Comparison of ENCODE assay signal across 1 cellular context in the genomic region with DNA sequence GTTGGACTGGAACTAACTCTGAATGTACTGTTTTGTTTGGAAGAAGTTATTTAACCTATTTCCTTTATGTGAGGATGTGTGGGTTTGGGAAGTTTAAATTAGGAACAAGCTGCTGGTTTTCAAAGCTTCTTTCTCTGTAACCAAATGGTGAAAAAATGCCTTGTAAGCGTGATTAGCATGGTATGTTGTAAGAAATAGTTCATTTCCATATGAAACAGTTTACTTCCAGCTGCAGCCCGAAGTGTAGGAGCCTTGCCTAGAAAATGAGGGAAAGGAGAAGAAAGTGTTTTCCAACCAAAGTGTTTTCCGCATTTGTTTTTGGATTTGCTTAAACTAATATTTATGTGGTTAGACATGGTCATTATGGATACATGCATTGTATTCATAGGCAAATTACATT.
TF ChIP-seq lines count a peak whose summit lies in the region.

No MANE protein-coding gene starts in this region.

TF ChIP-seq in K562, 482 proteins besides CTCF, POLR2A, EP300 and RAD21:
- TF ChIP-seq C11orf30 (IDR thresholded peaks at IDR 0.05; ENCODE audit: low read depth) (peak; percentile 33; the same call in 1 of the 2 replicates), HDAC1 (IDR thresholded peaks at IDR 0.05) (no peak), ZNF316 (IDR thresholded peaks at IDR 0.05) (peak; percentile 49; the same call in 1 of the 2 replicates)
